Comparison of ENCODE assay signal across 8 cellular contexts in the genomic region with DNA sequence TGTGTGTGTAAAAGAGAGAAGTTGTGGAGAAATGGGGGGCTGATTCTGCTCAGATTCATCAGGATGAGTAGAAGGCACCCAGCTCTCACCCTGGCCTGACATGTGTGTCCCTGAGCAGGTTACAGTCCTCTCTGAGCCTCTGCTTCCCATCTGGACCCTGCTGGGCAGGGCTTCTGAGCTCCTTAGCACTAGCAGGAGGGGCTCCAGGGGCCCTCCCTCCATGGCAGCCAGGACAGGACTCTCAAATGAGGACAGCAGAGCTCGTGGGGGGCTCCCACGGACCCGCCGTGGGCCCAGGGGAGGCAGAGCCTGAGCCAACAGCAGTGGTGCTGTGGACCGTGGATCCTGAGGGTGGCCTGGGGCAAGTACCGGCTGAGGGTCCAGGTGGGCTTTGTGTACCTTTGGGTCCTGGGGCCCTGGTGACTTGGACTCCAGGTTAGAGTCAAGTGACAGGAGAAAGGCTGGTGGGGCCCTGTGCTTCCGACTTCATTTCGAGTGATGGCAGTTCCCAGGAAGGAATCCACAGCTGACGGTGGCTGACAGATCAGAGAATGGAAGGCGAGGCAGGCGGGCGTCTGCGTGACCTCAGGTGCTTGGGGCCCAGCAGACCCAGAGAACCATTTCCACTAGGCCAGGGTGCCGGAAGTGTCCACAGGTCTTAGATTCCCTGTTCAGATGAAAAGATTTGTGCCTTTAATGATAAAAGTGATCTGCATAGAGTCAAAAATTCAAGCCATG. TPM values are rescaled to one million over a fixed set of nuclear protein-coding genes. Genes with fewer than 3 reads are reported as not detected.
DNase-seq lines count a peak whose midpoint lies in the region; ATAC-seq lines count a peak whose summit lies in the region.

No MANE protein-coding gene starts in this region.

- in situ Hi-C loops in G401 (cut with HindIII; ENCODE audit: low sequenced_read_pairs): no loop called here

- CTCF ChIA-PET in T-cell (lab: Charles Lee): no interaction called here

- peaks cover 22% of the 10 kb centered on the region for H3K36me3 Mint-ChIP-seq in T-cell

- H3K27ac ChIP-seq in esophagus (ENCODE audit: low read depth in 2 of 2, low read length in 1 of 2): peak overlapping the region; percentile 54 to 89

- no peaks in the 10 kb centered on the region for H3K9me3 ChIP-seq in esophagus (ENCODE audit: control insufficient read depth in 2 of 2, insufficient read depth in 1 of 2, low read depth in 1 of 2, low read length in 1 of 2)

- H3K4me1 Mint-ChIP-seq in T-cell: peaks cover 38 to 53% (median 39%) of the 10 kb centered on the region in 3 donors

- peak overlapping the region in 1 of 2 donors; percentile 20 for H3K4me3 ChIP-seq in esophagus (ENCODE audit: low read depth in 1 of 2, low read length in 2 of 2)

- peaks cover 0 to 3% (median 0%) of the 10 kb centered on the region in 3 donors for H3K9me3 Mint-ChIP-seq in T-cell

- WGBS in esophagus, 2 donors: 67 to 72% methylated on average over 14 of the region's 14 CpGs

- POLR2A ChIA-PET in T-cell (lab: Charles Lee): no interaction called here

- H3K4me3 Mint-ChIP-seq in T-cell: no peak overlapping the region

- H3K4me1 ChIP-seq in esophagus (ENCODE audit: control insufficient read depth in 2 of 2, insufficient read depth in 2 of 2, low read length in 1 of 2): peaks cover 2 to 7% of the 10 kb centered on the region in 2 donors

- H3K27me3 Mint-ChIP-seq in T-cell: no peaks in the 10 kb centered on the region

- ATAC-seq in T-cell (replicated peaks in 1 of 4) (no peak), HG02571 (IDR thresholded peaks at IDR 0.05; ENCODE audit: unreplicated experiment) (no peak)

- DNase-seq in G401 (ENCODE audit: low spot score) (peak; percentile 18), T-cell (no peak), renal cortical epithelial cell (ENCODE audit: low read depth) (peak; percentile 27), NCI-H1417 treated with DMSO at 0.1 percent for 48 hours (lab: John Stamatoyannopoulos, UW) (no peak), SKM-1 (lab: John Stamatoyannopoulos, UW; ENCODE audit: unreplicated experiment) (no peak), NCI-H2171 treated with DMSO at 0.1 percent for 48 hours (lab: John Stamatoyannopoulos, UW) (no peak)

- no peaks in the 10 kb centered on the region for H3K27me3 ChIP-seq in esophagus (ENCODE audit: control insufficient read depth in 1 of 2, insufficient read depth in 2 of 2, low read length in 2 of 2)

- peaks cover 0 to 18% of the 10 kb centered on the region in 2 donors for H3K36me3 ChIP-seq in esophagus (ENCODE audit: control insufficient read depth in 2 of 2, insufficient read depth in 2 of 2, low read length in 1 of 2)

- peak overlapping the region; percentile 66 to 81 for H3K27ac Mint-ChIP-seq in T-cell

RNA-seq across cellular contexts. Expression of a gene that starts 21.9 kb away (rescaled TPM):
- total RNA-seq in G401 (2014; rRNA removed; shearing (Covaris generic)): 4.4 and 12.4 TPM in 2 replicates
- total RNA-seq in T-cell: 1,000 to 10,000 TPM in 1 of 5 donors, 100 to 1,000 TPM in 4; 368 to 1,017 (median 906) TPM
- polyA plus RNA-seq in esophagus: 1,000 to 10,000 TPM in 1 of 2 donors, 100 to 1,000 TPM in 1; 536 to 1,203 TPM
- total RNA-seq in renal cortical epithelial cell: 17.4 and 141 TPM in 2 replicates

RNA-seq across cellular contexts. Expression of a gene that starts 54.4 kb away (rescaled TPM):
- total RNA-seq in G401 (2014; rRNA removed; shearing (Covaris generic)): 166 and 288 TPM in 2 replicates
- total RNA-seq in T-cell (over 10,000 TPM; 21,382 to 33,585 (median 22,045) TPM), renal cortical epithelial cell (3,367 and 12,764 TPM in 2 replicates)
- polyA plus RNA-seq in esophagus: 1,000 to 10,000 TPM in 1 of 2 donors, 10 to 100 TPM in 1; 94.9 to 1,950 TPM

RNA-seq across cellular contexts. Expression of a gene that starts 58.0 kb away (rescaled TPM):
- total RNA-seq in G401 (2014; rRNA removed; shearing (Covaris generic)): 31.1 and 40.1 TPM in 2 replicates
- total RNA-seq in T-cell (10 to 100 TPM; 35.6 to 79.1 (median 77.8) TPM), renal cortical epithelial cell (67.5 and 89.6 TPM in 2 replicates)
- polyA plus RNA-seq in esophagus: 10 to 100 TPM; 25.2 to 27.8 TPM

Comparison
In these comparisons a context has a peak if more than half of its experiments do, and no peak if none do; other contexts are left out.
1. DNase-seq: peak in G401 (single experiment) and renal cortical epithelial cell (single experiment); none in T-cell (0 of 34), NCI-H1417 treated with DMSO at 0.1 percent for 48 hours (single experiment), SKM-1 (single experiment) and NCI-H2171 treated with DMSO at 0.1 percent for 48 hours (single experiment).
2. RNA of a gene that starts 54.4 kb away (total RNA-seq): 21,382 to 33,585 TPM in T-cell and 3,367 to 12,764 TPM in renal cortical epithelial cell; 166 to 288 TPM in G401; every median in the first group is over 10 times any median in the second.